ENCODE assay signal across 16 cellular contexts in genomic region chr17:32103476-32104113, GRCh38. TPM values are rescaled to one million over a fixed set of nuclear protein-coding genes. Genes with fewer than 3 reads are reported as not detected.
DNase-seq lines count a peak whose midpoint lies in the region; ATAC-seq and TF ChIP-seq lines count a peak whose summit lies in the region.
"Had no signal": no experiment of that assay in that cellular context is flagged by ENCODE, and none has a peak within 500 bp of the region (broad histone marks: within the 10 kb centered on the region; RNA-seq: fewer than 3 reads in every experiment).

No MANE protein-coding gene starts in this region.

- no peak for ATAC-seq in activated T-helper 17 cell treated with anti-CD3 and anti-CD28 coated beads, Interleukin-2, amount 50 U/mL, for 72 hours (replicated peaks)
- ATAC-seq: gastrocnemius medialis, GM12878 had no signal

- no peaks in the 10 kb centered on the region for H3K9me3 Mint-ChIP-seq in CD4-positive, alpha-beta memory T cell
- no peaks in the 10 kb centered on the region for H3K9me3 Mint-ChIP-seq in activated T-helper 17 cell treated with anti-CD3 and anti-CD28 coated beads, Interleukin-2, amount 50 U/mL, for 72 hours
- H3K9me3 Mint-ChIP-seq in immature natural killer cell (no peaks in the 10 kb centered on the region), chondrocyte (ENCODE audit: low read depth) (no peaks in the 10 kb centered on the region)

- no peaks in the 10 kb centered on the region for H3K27me3 Mint-ChIP-seq in CD4-positive, alpha-beta memory T cell
- no peaks in the 10 kb centered on the region for H3K27me3 Mint-ChIP-seq in activated T-helper 17 cell treated with anti-CD3 and anti-CD28 coated beads, Interleukin-2, amount 50 U/mL, for 72 hours
- H3K27me3 Mint-ChIP-seq in immature natural killer cell (ENCODE audit: low read depth in 3 of 3): peaks cover 0 to 6% (median 0%) of the 10 kb centered on the region in 3 donors
- H3K27me3 Mint-ChIP-seq in chondrocyte (ENCODE audit: low read depth): peaks cover 3% of the 10 kb centered on the region

- peak; percentile 45 for DNase-seq in Ammon's horn (ENCODE audit: low spot score)
- no peak for DNase-seq in CD4-positive, alpha-beta memory T cell
- no peak for DNase-seq in immature natural killer cell
- DNase-seq in NCI-H1694 (lab: John Stamatoyannopoulos, UW): no peak
- no peak for DNase-seq in chondrocyte (ENCODE audit: low spot score)
- no peak for DNase-seq in RWPE1 (ENCODE audit: low spot score)
- DNase-seq: activated gamma-delta T cell, cortex of kidney, gastrocnemius medialis, GOT3, kidney glomerular epithelial cell, NCI-H1092, small intestine had no signal

- peaks cover 13% of the 10 kb centered on the region for H3K4me1 ChIP-seq in CD4-positive, alpha-beta memory T cell (ENCODE audit: insufficient read depth, low read length)

- intact Hi-C loops in CD4-positive, alpha-beta memory T cell (cut with micrococcal nuclease): no loop called here

- H3K36me3 ChIP-seq in CD4-positive, alpha-beta memory T cell (ENCODE audit: insufficient read depth, low read length): no peaks in the 10 kb centered on the region
- H3K36me3 ChIP-seq: gastrocnemius medialis, tibial nerve had no signal

- TF ChIP-seq CTCF in chondrocyte (IDR thresholded peaks at IDR 0.05) (no peak), RWPE1 (conservative IDR thresholded peaks at IDR 0.05; ENCODE audit: low read depth) (no peak)

- H3K36me3 Mint-ChIP-seq in CD4-positive, alpha-beta memory T cell: no peaks in the 10 kb centered on the region
- no peaks in the 10 kb centered on the region for H3K36me3 Mint-ChIP-seq in activated T-helper 17 cell treated with anti-CD3 and anti-CD28 coated beads, Interleukin-2, amount 50 U/mL, for 72 hours (ENCODE audit: low read depth)
- peaks cover 0 to 3% (median 0%) of the 10 kb centered on the region in 3 donors for H3K36me3 Mint-ChIP-seq in immature natural killer cell
- H3K36me3 Mint-ChIP-seq in chondrocyte (ENCODE audit: low read depth): no peaks in the 10 kb centered on the region

- H3K27me3 ChIP-seq in CD4-positive, alpha-beta memory T cell (ENCODE audit: insufficient read depth, low read length): no peaks in the 10 kb centered on the region
- H3K27me3 ChIP-seq: gastrocnemius medialis, tibial nerve had no signal

- no peak overlapping the region for H3K4me3 ChIP-seq in CD4-positive, alpha-beta memory T cell (ENCODE audit: low read length in 2 of 2)
- H3K4me3 ChIP-seq: gastrocnemius medialis, GM12878, tibial nerve had no signal

- H3K27ac ChIP-seq in CD4-positive, alpha-beta memory T cell (ENCODE audit: low read depth, low read length): no peak overlapping the region
- H3K27ac ChIP-seq in RWPE1: no peak overlapping the region
- H3K27ac ChIP-seq: gastrocnemius medialis had no signal

- H3K27ac Mint-ChIP-seq in CD4-positive, alpha-beta memory T cell: peak overlapping the region in 6 of 7 donors; percentile 15 to 85 (median 76)
- peak overlapping the region; percentile 48 for H3K27ac Mint-ChIP-seq in activated T-helper 17 cell treated with anti-CD3 and anti-CD28 coated beads, Interleukin-2, amount 50 U/mL, for 72 hours
- H3K27ac Mint-ChIP-seq in immature natural killer cell: peak overlapping the region; percentile 62 to 91 (median 81)
- no peak overlapping the region for H3K27ac Mint-ChIP-seq in chondrocyte (ENCODE audit: unreplicated experiment)

- POLR2A ChIA-PET in CD4-positive, alpha-beta memory T cell (lab: Charles Lee; ENCODE audit: partially characterized antibody): interaction anchor here (0.7 kb wide), 1 partner anchor 24 kb away, joined by 3 read pairs; no protein-coding TSS in a partner anchor
- POLR2A ChIA-PET in RWPE1 (lab: Yijun Ruan, JAX; ENCODE audit: low non-redundant PET): no interaction called here

- H3K4me1 Mint-ChIP-seq in CD4-positive, alpha-beta memory T cell: peaks cover 8 to 21% (median 17%) of the 10 kb centered on the region in 4 donors
- peaks cover 7% of the 10 kb centered on the region for H3K4me1 Mint-ChIP-seq in activated T-helper 17 cell treated with anti-CD3 and anti-CD28 coated beads, Interleukin-2, amount 50 U/mL, for 72 hours
- H3K4me1 Mint-ChIP-seq in immature natural killer cell: peaks cover 32 to 33% of the 10 kb centered on the region in 2 donors
- peaks cover 9% of the 10 kb centered on the region for H3K4me1 Mint-ChIP-seq in chondrocyte (ENCODE audit: low read depth)

- no peaks in the 10 kb centered on the region for H3K9me3 ChIP-seq in CD4-positive, alpha-beta memory T cell (ENCODE audit: control insufficient read depth in 1 of 2, low read length in 2 of 2)
- H3K9me3 ChIP-seq: gastrocnemius medialis, tibial nerve had no signal

- peak overlapping the region in 5 of 8 donors; percentile 13 to 81 (median 65) for H3K4me3 Mint-ChIP-seq in CD4-positive, alpha-beta memory T cell
- H3K4me3 Mint-ChIP-seq in activated T-helper 17 cell treated with anti-CD3 and anti-CD28 coated beads, Interleukin-2, amount 50 U/mL, for 72 hours: peak overlapping the region; percentile 28
- H3K4me3 Mint-ChIP-seq in immature natural killer cell (peak overlapping the region in 1 of 5 donors; percentile 54), chondrocyte (ENCODE audit: unreplicated experiment) (no peak overlapping the region)

- CTCF ChIA-PET in CD4-positive, alpha-beta memory T cell (lab: Charles Lee; ENCODE audit: partially characterized antibody): interaction anchor here (2.2 kb wide), 1 partner anchor 36 kb away, joined by 8 read pairs; no protein-coding TSS in a partner anchor
- CTCF ChIA-PET in RWPE1 (lab: Yijun Ruan, JAX): interaction anchor here (0.6 kb wide), 1 partner anchor 664 kb away, joined by 3 read pairs; no protein-coding TSS in a partner anchor

RNA-seq across cellular contexts. Expression of gene RHOT1, which starts 38.7 kb away (rescaled TPM):
- total RNA-seq in CD4-positive, alpha-beta memory T cell: 10 to 100 TPM; 26.9 to 28.9 TPM
- polyA plus RNA-seq in CD4-positive, alpha-beta memory T cell: 10 to 100 TPM; 31.0 to 33.9 TPM
- 10 to 100 TPM; 19.5 to 26.2 TPM for total RNA-seq in activated T-helper 17 cell treated with anti-CD3 and anti-CD28 coated beads, Interleukin-2, amount 50 U/mL, for 72 hours
- 10 to 100 TPM; 27.9 to 30.9 (median 30.3) TPM for polyA plus RNA-seq in immature natural killer cell
- total RNA-seq in chondrocyte: 26.7 to 31.5 TPM (median 27.0 TPM) in 3 replicates
